9 cellular contexts compared by ENCODE assay signal in genomic region chr18:72752220-72752619, GRCh38.
"Had no signal": no experiment of that assay in that cellular context is flagged by ENCODE, and none has a peak within 500 bp of the region (broad histone marks: within the 10 kb centered on the region; RNA-seq: fewer than 3 reads in every experiment).

No MANE protein-coding gene starts in this region.

- H3K9me3 ChIP-seq: HAP-1 had no signal

- DNase-seq: GM23248, GOT3, H7, HFFc6, IMR-90 had no signal

- ATAC-seq: HCT116, K562 had no signal

- H3K4me3 ChIP-seq: GM23248, HAP-1, K562 had no signal

- H3K9ac ChIP-seq: GM23248 had no signal

- H3K36me3 ChIP-seq: HAP-1 had no signal

- H3K4me1 ChIP-seq: HAP-1 had no signal

- H3K27ac ChIP-seq: GM23248, HL-60 had no signal

- H2AFZ ChIP-seq: GM23248 had no signal
